8 cellular contexts compared by ENCODE assay signal in genomic region chr12:95548056-95548538, GRCh38. TPM values are rescaled to one million over a fixed set of nuclear protein-coding genes. Genes with fewer than 3 reads are reported as not detected.
DNase-seq lines count a peak whose midpoint lies in the region; TF ChIP-seq lines count a peak whose summit lies in the region.

No MANE protein-coding gene starts in this region.

- peak overlapping the region; percentile 23 to 76 (median 70) for H3K27ac ChIP-seq in Peyer's patch

- peak overlapping the region; percentile 56 to 79 (median 58) for H3K4me3 ChIP-seq in Peyer's patch

- no peak for TF ChIP-seq POLR2A in Peyer's patch (IDR thresholded peaks at IDR 0.05)

- H3K4me1 ChIP-seq in Peyer's patch: no peaks in the 10 kb centered on the region

- no peak for TF ChIP-seq CTCF in GM13976 (IDR thresholded peaks at IDR 0.05; ENCODE audit: borderline replicate concordance, control extremely low read depth, extremely low read depth, insufficient read depth, missing control alignments)
- no peak for TF ChIP-seq CTCF in Peyer's patch (IDR thresholded peaks at IDR 0.05)

- in situ Hi-C loops in GM13976 (cut with MboI; ENCODE audit: low sequenced_read_pairs, unreplicated experiment): no loop called here

- DNase-seq in GM13976 (ENCODE audit: low spot score): peak; percentile 42
- peak in 2 of 3 donors; percentile 51 to 54 for DNase-seq in Peyer's patch
- DNase-seq in astrocyte of the hippocampus (ENCODE audit: low read depth, low spot score): peak; percentile 68
- peak; percentile 42 for DNase-seq in iPS-NIHi11 (ENCODE audit: low spot score)
- DNase-seq in stimulated activated CD4-positive, alpha-beta T cell treated with anti-CD3 and anti-CD28 coated beads, Interleukin-12 subunit alpha, Interleukin-12 subunit beta, amount 100 ng/mL, for 48 hours (ENCODE audit: low read depth in 2 of 3, low spot score in 1 of 3): peak in 2 of 3 donors; percentile 2 to 25
- no peak for DNase-seq in GF-D8 (lab: John Stamatoyannopoulos, UW)
- no peak for DNase-seq in SIG-M5 treated with dmso at 0.1 percent for 504 hours (lab: John Stamatoyannopoulos, UW; ENCODE audit: unreplicated experiment)
- no peak for DNase-seq in DMS153 (lab: John Stamatoyannopoulos, UW)

- H3K27me3 ChIP-seq in Peyer's patch: peaks cover 0 to 14% of the 10 kb centered on the region in 2 donors

- peaks cover 0 to 6% (median 0%) of the 10 kb centered on the region in 4 donors for H3K9me3 ChIP-seq in Peyer's patch

- H3K36me3 ChIP-seq in Peyer's patch: no peaks in the 10 kb centered on the region

RNA-seq across cellular contexts. Expression of gene USP44, which starts 3.2 kb away (rescaled TPM):
- 1 to 10 TPM in 2 of 4 donors, not detected in 2; 1.2 to 2.9 TPM for total RNA-seq in Peyer's patch

Comparison
In these comparisons a context has a peak if more than half of its experiments do, and no peak if none do; other contexts are left out.
1. DNase-seq: peak in GM13976 (single experiment), Peyer's patch (2 of 3), astrocyte of the hippocampus (single experiment), iPS-NIHi11 (single experiment) and stimulated activated CD4-positive, alpha-beta T cell treated with anti-CD3 and anti-CD28 coated beads, Interleukin-12 subunit alpha, Interleukin-12 subunit beta, amount 100 ng/mL, for 48 hours (2 of 3); none in GF-D8 (single experiment), SIG-M5 treated with dmso at 0.1 percent for 504 hours (single experiment) and DMS153 (single experiment).